ENCODE assay signal across 8 cellular contexts in the genomic region with DNA sequence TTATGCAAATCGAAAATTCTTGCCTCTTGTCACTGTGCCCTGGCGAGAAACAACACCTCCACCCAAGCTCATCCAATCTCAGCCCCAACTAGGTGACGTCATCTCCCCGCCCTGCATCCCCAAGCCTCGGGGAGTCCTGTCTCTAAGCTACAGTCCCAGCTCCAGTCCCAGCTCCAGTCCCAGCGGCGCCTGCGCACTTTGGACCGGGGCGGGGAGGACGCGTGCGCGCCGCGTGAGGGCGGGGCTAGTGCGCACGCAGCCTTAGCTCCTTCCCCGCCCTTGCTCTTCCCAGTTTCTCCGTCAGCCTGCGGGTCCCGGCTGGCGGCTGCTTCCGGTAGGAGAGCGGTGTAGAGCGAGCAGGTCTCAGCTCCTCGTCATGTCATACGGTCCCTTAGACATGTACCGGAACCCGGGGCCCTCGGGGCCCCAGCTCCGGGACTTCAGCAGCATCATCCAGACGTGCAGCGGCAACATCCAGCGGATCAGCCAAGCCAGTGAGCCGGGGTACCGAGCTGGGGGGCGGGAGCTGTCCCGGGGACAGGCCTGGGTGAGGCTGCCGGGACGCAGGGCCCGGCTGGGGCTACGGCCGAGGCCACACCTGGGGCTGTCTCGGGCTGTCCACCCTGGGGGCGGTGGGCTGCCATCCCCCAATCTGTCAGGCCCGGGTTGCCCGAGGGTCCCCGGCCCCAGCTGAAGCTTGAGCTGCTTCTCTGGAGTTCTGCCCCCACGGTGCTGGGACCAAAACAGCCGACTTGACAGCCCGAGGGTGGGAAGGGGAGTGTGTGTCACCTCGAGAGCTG. TPM values are rescaled to one million over a fixed set of nuclear protein-coding genes. Genes with fewer than 3 reads are reported as not detected.
DNase-seq lines count a peak whose midpoint lies in the region; ATAC-seq and TF ChIP-seq lines count a peak whose summit lies in the region.

A gene (plus strand): TSS at position 288 of the 800 bp plus-strand sequence. CDS start 89 bp downstream, at position 377.

- H3K27me3 ChIP-seq in left ventricle myocardium inferior (ENCODE audit: low read depth) (no peaks in the 10 kb centered on the region), prostate gland (replicated peaks; ENCODE audit: insufficient read depth) (no peaks in the 10 kb centered on the region)

- H3K9me3 ChIP-seq in left ventricle myocardium inferior (replicated peaks): no peaks in the 10 kb centered on the region
- H3K9me3 ChIP-seq in prostate gland: no peaks in the 10 kb centered on the region

- TF ChIP-seq CTCF in left ventricle myocardium inferior (IDR thresholded peaks at IDR 0.05; ENCODE audit: borderline replicate concordance): no peak
- TF ChIP-seq CTCF in prostate gland (IDR thresholded peaks at IDR 0.05): no peak

- H3K27ac ChIP-seq in angular gyrus (ENCODE audit: low read depth, low read length): peak within 1 kb of the TSS; percentile 88
- peak within 1 kb of the TSS; percentile 94 for H3K27ac ChIP-seq in left ventricle myocardium inferior (replicated peaks)
- H3K27ac ChIP-seq in prostate gland: peak within 1 kb of the TSS; percentile 91 to 94
- peak within 1 kb of the TSS; percentile 95 for H3K27ac ChIP-seq in urinary bladder (ENCODE audit: low read depth)

- intact Hi-C loops in left ventricle myocardium inferior (cut with micrococcal nuclease) (no loop called here), prostate gland (cut with DNase I) (loop anchor here (5.0 kb wide), 1 partner anchor 46 kb away; a partner anchor contains a TSS)

- H3K4me1 ChIP-seq in left ventricle myocardium inferior (peaks cover 49% of the 10 kb centered on the region), prostate gland (replicated peaks) (no peaks in the 10 kb centered on the region), urinary bladder (ENCODE audit: insufficient read depth) (no peaks in the 10 kb centered on the region)

- TF ChIP-seq POLR2A in prostate gland (IDR thresholded peaks at IDR 0.05): peak; percentile 95

- under 1% methylated on average over 53 of the region's 54 CpGs for WGBS in prostate gland
- WGBS in urinary bladder: under 1% methylated on average over 54 of the region's 54 CpGs

- ATAC-seq in GM18498 (IDR thresholded peaks at IDR 0.05; ENCODE audit: unreplicated experiment) (peak; percentile 94), HG02938 (IDR thresholded peaks at IDR 0.05; ENCODE audit: unreplicated experiment) (peak; percentile 95)

- peak; percentile 94 for DNase-seq in NCI-H187 (lab: John Stamatoyannopoulos, UW)
- DNase-seq in T-helper 2 cell: peak; percentile 95 to 99 (median 98)
- peak; percentile 98 for DNase-seq in left ventricle myocardium inferior
- peak; percentile 97 for DNase-seq in prostate gland (ENCODE audit: low spot score)

- H3K4me3 ChIP-seq in left ventricle myocardium inferior: peak within 1 kb of the TSS; percentile 90
- H3K4me3 ChIP-seq in prostate gland: peak within 1 kb of the TSS; percentile 97
- peak within 1 kb of the TSS; percentile 80 for H3K4me3 ChIP-seq in urinary bladder (ENCODE audit: low read depth, low read length)

- H3K36me3 ChIP-seq in left ventricle myocardium inferior (no peaks in the 10 kb centered on the region), prostate gland (no peaks in the 10 kb centered on the region), urinary bladder (ENCODE audit: insufficient read depth) (no peaks in the 10 kb centered on the region)

RNA-seq across cellular contexts. Expression of the gene that starts here (rescaled TPM):
- total RNA-seq in left ventricle myocardium inferior (22.0 TPM), prostate gland (10 to 100 TPM; 53.1 to 64.9 TPM), urinary bladder (81.6 TPM)
- polyA plus RNA-seq in urinary bladder: 38.4 TPM

Comparison
In these comparisons a context has a peak if more than half of its experiments do, and no peak if none do; other contexts are left out.
1. Peak in every context shown above with its lines: DNase-seq, ATAC-seq, H3K4me3 ChIP-seq and H3K27ac ChIP-seq.